ENCODE assay signal across 24 cellular contexts in genomic region chrX:134870419-134870818, GRCh38.
"Had no signal": no experiment of that assay in that cellular context is flagged by ENCODE, and none has a peak within 500 bp of the region (broad histone marks: within the 10 kb centered on the region; RNA-seq: fewer than 3 reads in every experiment).

No MANE protein-coding gene starts in this region.

- H3K36me3 ChIP-seq: colonic mucosa, esophagus muscularis mucosa, esophagus squamous epithelium, gastrocnemius medialis, gastroesophageal sphincter, heart left ventricle, heart right ventricle had no signal

- H3K4me1 ChIP-seq: colonic mucosa, esophagus muscularis mucosa, esophagus squamous epithelium, foreskin keratinocyte, gastrocnemius medialis, gastroesophageal sphincter, heart left ventricle, heart right ventricle had no signal

- H3K9me3 ChIP-seq: colonic mucosa, esophagus muscularis mucosa, esophagus squamous epithelium, gastrocnemius medialis, gastroesophageal sphincter, heart left ventricle, heart right ventricle had no signal

- H3K4me3 ChIP-seq: colonic mucosa, coronary artery, dorsolateral prefrontal cortex, esophagus muscularis mucosa, esophagus squamous epithelium, gastrocnemius medialis, gastroesophageal sphincter, heart left ventricle, heart right ventricle had no signal

- H3K27ac ChIP-seq: colonic mucosa, coronary artery, dorsolateral prefrontal cortex, epithelial cell of prostate, esophagus muscularis mucosa, esophagus squamous epithelium, foreskin keratinocyte, gastrocnemius medialis, gastroesophageal sphincter, heart left ventricle, heart right ventricle had no signal

- H3K27me3 ChIP-seq: colonic mucosa, esophagus muscularis mucosa, esophagus squamous epithelium, foreskin keratinocyte, gastrocnemius medialis, gastroesophageal sphincter, heart left ventricle, heart right ventricle had no signal

- DNase-seq: colonic mucosa; cortex of kidney; dermis blood vessel endothelial cell; dorsolateral prefrontal cortex; effector CD4-positive, alpha-beta T cell; effector CD8-positive, alpha-beta T cell; effector memory CD4-positive, alpha-beta T cell; effector memory CD8-positive, alpha-beta T cell; endodermal cell; erythroblast; esophagus squamous epithelium; foreskin fibroblast; foreskin keratinocyte; foreskin melanocyte; gastrocnemius medialis; glutamatergic neuron; head of caudate nucleus; heart right ventricle had no signal

- ATAC-seq: effector memory CD8-positive, alpha-beta T cell; esophagus mucosa; foreskin keratinocyte; gastrocnemius medialis; gastroesophageal sphincter had no signal
